ENCODE assay signal across 8 cellular contexts in genomic region chr16:48366165-48367093, GRCh38. TPM values are rescaled to one million over a fixed set of nuclear protein-coding genes. Genes with fewer than 3 reads are reported as not detected.
DNase-seq lines count a peak whose midpoint lies in the region; ATAC-seq lines count a peak whose summit lies in the region.

No MANE protein-coding gene starts in this region.

- ATAC-seq in GM19438 (IDR thresholded peaks at IDR 0.05; ENCODE audit: low read depth, unreplicated experiment) (peak; percentile 55), HG03460 (IDR thresholded peaks at IDR 0.05; ENCODE audit: unreplicated experiment) (peak; percentile 66), left ventricle myocardium superior (peak; percentile 56)

- intact Hi-C loops in left ventricle myocardium superior (cut with micrococcal nuclease) = loop anchor here (10.0 kb wide), 1 partner anchor 178 kb away; no protein-coding TSS in a partner anchor

- peak; percentile 75 for DNase-seq in DMS114 treated with DMSO at 0.1 percent for 48 hours (lab: John Stamatoyannopoulos, UW; ENCODE audit: unreplicated experiment)
- peak; percentile 88 for DNase-seq in RKO (ENCODE audit: low spot score)
- peak; percentile 23 for DNase-seq in activated naive CD8-positive, alpha-beta T cell treated with anti-CD3 and anti-CD28 coated beads, Interleukin-2, amount 50 U/mL, for 16 hours (ENCODE audit: low read depth, low spot score)
- no peak for DNase-seq in left ventricle myocardium superior
- peak; percentile 87 for DNase-seq in renal cortical epithelial cell (ENCODE audit: low read depth)
- no peak for DNase-seq in mesenteric fat pad (ENCODE audit: low spot score)

RNA-seq across cellular contexts. Expression of gene SIAH1, which starts 18.8 kb away (rescaled TPM):
- total RNA-seq in left ventricle myocardium superior (14.1 TPM), renal cortical epithelial cell (36.5 and 38.1 TPM in 2 replicates), mesenteric fat pad (27.6 TPM)

Comparison
In these comparisons a context has a peak if more than half of its experiments do, and no peak if none do; other contexts are left out.
1. DNase-seq: peak in DMS114 treated with DMSO at 0.1 percent for 48 hours (single experiment), RKO (single experiment), activated naive CD8-positive, alpha-beta T cell treated with anti-CD3 and anti-CD28 coated beads, Interleukin-2, amount 50 U/mL, for 16 hours (single experiment) and renal cortical epithelial cell (single experiment); none in left ventricle myocardium superior (single experiment) and mesenteric fat pad (single experiment).
2. Peak in every context shown above with its lines, with median percentiles within 50 percentile points of each other: ATAC-seq.